ENCODE assay signal across 8 cellular contexts in the genomic region with DNA sequence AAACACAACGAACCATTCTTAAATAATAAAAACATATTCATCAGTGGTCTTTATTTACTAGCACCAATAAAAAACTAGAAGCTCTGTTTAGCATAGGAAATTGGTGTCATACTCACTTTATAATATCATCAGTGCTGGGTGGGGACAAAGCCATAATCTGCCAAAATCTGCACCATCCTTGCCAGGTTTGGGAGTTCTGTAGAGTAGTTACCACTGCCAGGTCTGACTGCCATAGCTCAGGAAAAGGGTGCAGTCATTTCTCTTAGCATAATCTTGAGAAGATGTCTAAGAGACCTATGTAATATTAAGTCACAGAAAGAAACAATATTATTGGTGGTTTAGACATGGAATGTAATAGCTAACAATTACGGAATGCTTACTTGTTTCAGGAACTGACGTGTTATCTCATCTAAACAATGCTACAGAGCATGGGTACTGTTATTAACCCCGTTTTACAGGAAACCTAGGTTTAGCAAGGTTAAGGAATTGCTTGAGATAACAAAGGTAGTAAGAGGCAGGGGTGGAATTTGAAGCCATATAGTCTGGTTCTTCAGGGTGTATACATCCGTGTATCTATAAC. TPM values are rescaled to one million over a fixed set of nuclear protein-coding genes. Genes with fewer than 3 reads are reported as not detected.
DNase-seq lines count a peak whose midpoint lies in the region; ATAC-seq and TF ChIP-seq lines count a peak whose summit lies in the region.

No MANE protein-coding gene starts in this region.

- H3K27ac ChIP-seq in dorsolateral prefrontal cortex (peak overlapping the region in 39 of 59 donors; percentile 10 to 99 (median 97)), left lung (peak overlapping the region in 1 of 2 donors; percentile 99)

- no peaks in the 10 kb centered on the region for H3K27me3 Mint-ChIP-seq in T-helper 2 cell treated with Interferon-gamma antibody and Interleukin-4, amounts not matched to agents 5 μg/mL and 100 μg/mL, for 36 hours (ENCODE audit: low read depth)
- no peaks in the 10 kb centered on the region for H3K27me3 Mint-ChIP-seq in progenitor cell of endocrine pancreas

- H3K27me3 ChIP-seq in dorsolateral prefrontal cortex (no peaks in the 10 kb centered on the region), left lung (no peaks in the 10 kb centered on the region)

- H3K4me3 ChIP-seq in dorsolateral prefrontal cortex: peak overlapping the region in 26 of 59 donors; percentile 75 to 98 (median 92)
- H3K4me3 ChIP-seq in left lung: peak overlapping the region in 1 of 2 donors; percentile 80

- no peak overlapping the region for H3K27ac Mint-ChIP-seq in T-helper 2 cell treated with Interferon-gamma antibody and Interleukin-4, amounts not matched to agents 5 μg/mL and 100 μg/mL, for 36 hours
- peak overlapping the region; percentile 49 for H3K27ac Mint-ChIP-seq in progenitor cell of endocrine pancreas

- H3K9me3 Mint-ChIP-seq in T-helper 2 cell treated with Interferon-gamma antibody and Interleukin-4, amounts not matched to agents 5 μg/mL and 100 μg/mL, for 36 hours: no peaks in the 10 kb centered on the region
- no peaks in the 10 kb centered on the region for H3K9me3 Mint-ChIP-seq in progenitor cell of endocrine pancreas (ENCODE audit: low read depth)

- peaks cover 42% of the 10 kb centered on the region for H3K36me3 Mint-ChIP-seq in T-helper 2 cell treated with Interferon-gamma antibody and Interleukin-4, amounts not matched to agents 5 μg/mL and 100 μg/mL, for 36 hours (ENCODE audit: low read depth)
- H3K36me3 Mint-ChIP-seq in progenitor cell of endocrine pancreas (ENCODE audit: insufficient read depth): peaks cover 2% of the 10 kb centered on the region

- H3K4me1 ChIP-seq in left lung: peaks cover 7 to 36% of the 10 kb centered on the region in 2 donors

- DNase-seq in T-helper 2 cell treated with Interferon-gamma antibody and Interleukin-4, amounts not matched to agents 5 μg/mL and 100 μg/mL, for 36 hours (ENCODE audit: low spot score): no peak
- DNase-seq in T-helper 2 cell: no peak
- peak; percentile 43 for DNase-seq in OCI-M1 (lab: John Stamatoyannopoulos, UW)
- peak in 1 of 10 donors; percentile 32 for DNase-seq in dorsolateral prefrontal cortex
- DNase-seq in progenitor cell of endocrine pancreas (ENCODE audit: low spot score, unreplicated experiment): no peak
- DNase-seq in NCI-H2107 (lab: John Stamatoyannopoulos, UW): no peak
- DNase-seq in left lung: no peak

- H3K36me3 ChIP-seq in left lung: peaks cover 0 to 10% of the 10 kb centered on the region in 2 donors

- no peak for ATAC-seq in left lung
- ATAC-seq in HG03095 (IDR thresholded peaks at IDR 0.05; ENCODE audit: unreplicated experiment): no peak

- H3K9me3 ChIP-seq in left lung: no peaks in the 10 kb centered on the region

- no peak for TF ChIP-seq CTCF in dorsolateral prefrontal cortex (IDR thresholded peaks at IDR 0.05 in 54 of 56, conservative IDR thresholded peaks at IDR 0.05 in 2 of 56; ENCODE audit: low read depth in 1 of 56, partially characterized antibody in 56 of 56)
- no peak for TF ChIP-seq CTCF in progenitor cell of endocrine pancreas (IDR thresholded peaks at IDR 0.05; ENCODE audit: unreplicated experiment)
- TF ChIP-seq CTCF in left lung (IDR thresholded peaks at IDR 0.05): no peak

- peaks cover 41% of the 10 kb centered on the region for H3K4me1 Mint-ChIP-seq in T-helper 2 cell treated with Interferon-gamma antibody and Interleukin-4, amounts not matched to agents 5 μg/mL and 100 μg/mL, for 36 hours (ENCODE audit: low read depth)
- peaks cover 21% of the 10 kb centered on the region for H3K4me1 Mint-ChIP-seq in progenitor cell of endocrine pancreas (ENCODE audit: low read depth)

- intact Hi-C loops in dorsolateral prefrontal cortex (cut with DNase I) (loop anchor here (5.0 kb wide), 3 partner anchors 423 to 743 kb away; a partner anchor contains a TSS), left lung (cut with DNase I) (no loop called here)

- peak overlapping the region; percentile 15 for H3K4me3 Mint-ChIP-seq in T-helper 2 cell treated with Interferon-gamma antibody and Interleukin-4, amounts not matched to agents 5 μg/mL and 100 μg/mL, for 36 hours
- peak overlapping the region; percentile 23 for H3K4me3 Mint-ChIP-seq in progenitor cell of endocrine pancreas (ENCODE audit: low read depth)

RNA-seq across cellular contexts. Expression of a gene that starts 1.6 kb away (rescaled TPM):
- 10 to 100 TPM; 45.9 to 95.4 (median 65.5) TPM for total RNA-seq in dorsolateral prefrontal cortex
- 102 and 113 TPM in 2 replicates for total RNA-seq in progenitor cell of endocrine pancreas
- total RNA-seq in left lung: 10 to 100 TPM; 64.1 to 83.1 TPM

Comparison
In these comparisons a context has a peak if more than half of its experiments do, and no peak if none do; other contexts are left out.
1. intact Hi-C loops: an anchor here in dorsolateral prefrontal cortex (5.0 kb wide); none called in left lung.